ENCODE assay signal across 10 cellular contexts in the genomic region with DNA sequence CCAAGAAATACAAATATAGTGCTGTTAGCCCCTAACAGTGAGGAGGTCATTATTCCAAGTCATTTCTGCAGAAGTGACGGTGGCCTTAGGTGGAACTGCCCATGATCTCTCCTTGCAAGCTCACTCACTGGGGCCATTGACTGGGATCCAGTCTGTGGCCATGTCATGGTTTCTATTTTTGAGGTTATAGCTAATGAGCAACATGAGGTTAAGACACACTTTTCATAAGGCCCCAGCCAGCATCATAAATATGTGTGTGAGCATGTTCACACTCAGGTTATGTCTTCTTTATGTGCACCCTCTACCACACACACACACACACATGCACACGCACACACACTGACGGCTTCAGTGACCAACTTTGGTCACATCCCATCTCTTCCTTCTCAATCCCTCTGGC. TPM values are rescaled to one million over a fixed set of nuclear protein-coding genes. Genes with fewer than 3 reads are reported as not detected.
A peak's percentile ranks its signal among the peaks of the same experiment; 100 is the strongest.
DNase-seq lines count a peak whose midpoint lies in the region; ATAC-seq, FAIRE-seq and TF ChIP-seq lines count a peak whose summit lies in the region.
"Had no signal": no experiment of that assay in that cellular context is flagged by ENCODE, and none has a peak within 500 bp of the region (broad histone marks: within the 10 kb centered on the region; RNA-seq: fewer than 3 reads in every experiment).

No MANE protein-coding gene starts in this region.

- H3K36me3 ChIP-seq in MM.1S (replicated peaks; ENCODE audit: insufficient read depth, low read length) (no peaks in the 10 kb centered on the region), GM12878 (ENCODE audit: control insufficient read depth in 2 of 2, insufficient read depth in 2 of 2, low read length in 1 of 2) (no peaks in the 10 kb centered on the region), psoas muscle (ENCODE audit: insufficient read depth in 1 of 2, low read depth in 1 of 2) (no peaks in the 10 kb centered on the region), heart right ventricle (no peaks in the 10 kb centered on the region)

- CTCF ChIA-PET in GM12878 (lab: Yijun Ruan, JAX): no interaction called here

- TF ChIP-seq POLR2A in GM12878 (IDR thresholded peaks at IDR 0.05; ENCODE audit: low read depth, low read length) (no peak), GM18505 (IDR thresholded peaks at IDR 0.05; ENCODE audit: borderline replicate concordance, extremely low read depth, insufficient read depth, insufficient read length) (no peak)

- POLR2A ChIA-PET in GM12878 (lab: Charles Lee): no interaction called here

- H4K20me1 ChIP-seq in MM.1S (ENCODE audit: insufficient read depth, low read length) (no peaks in the 10 kb centered on the region), GM12878 (ENCODE audit: control insufficient read depth, insufficient read depth) (peaks cover 3% of the 10 kb centered on the region; the same call in 1 of the 2 replicates)

- no peaks in the 10 kb centered on the region for H3K9me2 ChIP-seq in MM.1S (replicated peaks; ENCODE audit: insufficient read depth, low read length)

- FAIRE-seq in GM12878 (lab: Jason Lieb, UNC): no peak

- H3K27me3 ChIP-seq in MM.1S (replicated peaks; ENCODE audit: insufficient read depth, low read length) (peaks cover 40% of the 10 kb centered on the region), GM12878 (replicated peaks in 1 of 2; ENCODE audit: control insufficient read depth in 2 of 2, insufficient read depth in 2 of 2, low read length in 1 of 2) (peaks cover under 1 to 3% of the 10 kb centered on the region in 2 experiments; a peak in 1 of 4 replicates), psoas muscle (ENCODE audit: insufficient read depth in 3 of 3, low read length in 2 of 3) (peaks cover 0 to 2% (median 0%) of the 10 kb centered on the region in 3 donors), heart right ventricle (peaks cover 0 to 2% (median 0%) of the 10 kb centered on the region in 7 donors)

- H2AFZ ChIP-seq in MM.1S (ENCODE audit: low read length) (no peak overlapping the region), GM12878 (ENCODE audit: control insufficient read depth, low read depth, low read length) (no peak overlapping the region)

- peak overlapping the region; percentile 57 for H3K4me2 ChIP-seq in MM.1S (ENCODE audit: low read depth, low read length)
- peak overlapping the region; percentile 95 for H3K4me2 ChIP-seq in GM12878 (ENCODE audit: control insufficient read depth, insufficient read depth)

- intact Hi-C loops in GM12878 (cut with micrococcal nuclease; ENCODE audit: unreplicated experiment) (loop anchor here (2.0 kb wide), 1 partner anchor 105 kb away; no protein-coding TSS in a partner anchor), psoas muscle (cut with DNase I) (no loop called here), heart right ventricle (cut with DNase I) (no loop called here)

- SMC1A ChIA-PET in GM12878 (lab: Charles Lee; ENCODE audit: uncharacterized antibody, unreplicated experiment): no interaction called here

- DNase-seq in CD1c-positive myeloid dendritic cell (ENCODE audit: extremely low spot score) (peak; percentile 26), MM.1S (no peak), GM12878 (ENCODE audit: low read depth, low spot score) (no peak), psoas muscle (no peak), heart right ventricle (no peak)
- DNase-seq: NCI-H69 had no signal

- BruUV-seq in GM12878 (replicated peaks; lab: Mats Ljungman, UMichigan): TSS peak; percentile 75

- 6% methylated on average over 3 of the region's 3 CpGs for WGBS in GM12878 (ENCODE audit: insufficient coverage, insufficient replicate concordance, low lambda C conversion rate, missing lambda C conversion rate)
- WGBS in psoas muscle, 3 donors: 84 to 94% (median 84%) methylated on average over 3 of the region's 3 CpGs
- 88 to 95% methylated on average over 3 of the region's 3 CpGs for WGBS in heart right ventricle, 2 donors

- TF ChIP-seq CTCF in MM.1S (IDR thresholded peaks at IDR 0.05; ENCODE audit: low read length): no peak
- TF ChIP-seq CTCF in GM12878 (IDR thresholded peaks at IDR 0.05 in 2 of 3, conservative IDR thresholded peaks at IDR 0.05 in 1 of 3; ENCODE audit: control insufficient read depth in 2 of 3, extremely low read depth in 1 of 3, insufficient read depth in 1 of 3, low read depth in 3 of 3, low read length in 3 of 3): no peak
- TF ChIP-seq CTCF in psoas muscle (IDR thresholded peaks at IDR 0.05): no peak
- no peak for TF ChIP-seq CTCF in heart right ventricle (IDR thresholded peaks at IDR 0.05)

- H3K27ac ChIP-seq in MM.1S (ENCODE audit: low read length) (no peak overlapping the region), GM12878 (ENCODE audit: control insufficient read depth, insufficient read depth) (peak overlapping the region; percentile 73), psoas muscle (no peak overlapping the region), heart right ventricle (no peak overlapping the region)
- H3K27ac ChIP-seq: SK-N-MC had no signal

- in situ Hi-C loops in GM12878 (cut with MboI): no loop called here

- TF ChIP-seq RAD21 in GM12878 (IDR thresholded peaks at IDR 0.05; ENCODE audit: insufficient read depth, low read depth, low read length): no peak

- H3K4me3 ChIP-seq in MM.1S (ENCODE audit: low read length) (no peak overlapping the region; the same call in 1 of the 2 replicates), GM12878 (peak overlapping the region; percentile 51), psoas muscle (no peak overlapping the region), heart right ventricle (peak overlapping the region in 1 of 10 donors; percentile 0)
- H3K4me3 ChIP-seq: SK-N-MC had no signal

- RAD21 ChIA-PET in GM12878 (lab: Charles Lee; ENCODE audit: unreplicated experiment): no interaction called here

- H3K79me2 ChIP-seq in MM.1S (ENCODE audit: low read length): no peaks in the 10 kb centered on the region
- H3K79me2 ChIP-seq in GM12878 (ENCODE audit: control insufficient read depth, insufficient read depth, low read length): no peaks in the 10 kb centered on the region; the same call in none of the 2 replicates

- ATAC-seq in GM18498 (IDR thresholded peaks at IDR 0.05; ENCODE audit: unreplicated experiment) (peak; percentile 6), GM12878 (peak; percentile 17; the same call in 2 of the 3 replicates), HG02571 (IDR thresholded peaks at IDR 0.05; ENCODE audit: unreplicated experiment) (no peak), GM18505 (IDR thresholded peaks at IDR 0.05; ENCODE audit: unreplicated experiment) (no peak), psoas muscle (no peak), heart right ventricle (no peak)

- H3K9ac ChIP-seq in MM.1S (ENCODE audit: low read length) (no peak overlapping the region), GM12878 (ENCODE audit: control insufficient read depth, insufficient read depth, low read length) (peak overlapping the region; percentile 51)

- H3K9me3 ChIP-seq in MM.1S (replicated peaks; ENCODE audit: insufficient read depth, low read length) (no peaks in the 10 kb centered on the region), GM12878 (replicated peaks; ENCODE audit: control insufficient read depth, insufficient read depth, low read length) (peaks cover 16% of the 10 kb centered on the region; the same call in 2 of the 3 replicates), psoas muscle (no peaks in the 10 kb centered on the region), heart right ventricle (no peaks in the 10 kb centered on the region)

- H3K4me1 ChIP-seq in MM.1S (ENCODE audit: low read length) (peaks cover 13% of the 10 kb centered on the region), GM12878 (ENCODE audit: control insufficient read depth, insufficient read depth, low read length) (peaks cover 25% of the 10 kb centered on the region), psoas muscle (no peaks in the 10 kb centered on the region), heart right ventricle (no peaks in the 10 kb centered on the region)

- TF ChIP-seq EP300 in GM12878 (IDR thresholded peaks at IDR 0.05; ENCODE audit: borderline replicate concordance in 1 of 2, control insufficient read depth in 1 of 2, low read depth in 2 of 2, low read length in 2 of 2): no peak

- H3F3A ChIP-seq in MM.1S (ENCODE audit: insufficient read depth, low read length): no peaks in the 10 kb centered on the region

TF ChIP-seq in GM12878, 131 proteins besides CTCF, POLR2A, EP300 and RAD21 (continues in another document):
- TF ChIP-seq, protein P1, sequence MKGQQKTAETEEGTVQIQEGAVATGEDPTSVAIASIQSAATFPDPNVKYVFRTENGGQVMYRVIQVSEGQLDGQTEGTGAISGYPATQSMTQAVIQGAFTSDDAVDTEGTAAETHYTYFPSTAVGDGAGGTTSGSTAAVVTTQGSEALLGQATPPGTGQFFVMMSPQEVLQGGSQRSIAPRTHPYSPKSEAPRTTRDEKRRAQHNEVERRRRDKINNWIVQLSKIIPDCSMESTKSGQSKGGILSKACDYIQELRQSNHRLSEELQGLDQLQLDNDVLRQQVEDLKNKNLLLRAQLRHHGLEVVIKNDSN (IDR thresholded peaks at IDR 0.05; ENCODE audit: borderline replicate concordance, extremely low read length, insufficient read depth, low read depth, low read length): no peak
- TF ChIP-seq ZNF274 (IDR thresholded peaks at IDR 0.05; ENCODE audit: insufficient read depth, insufficient read length) (no peak), POU2F2 (IDR thresholded peaks at IDR 0.05; ENCODE audit: borderline replicate concordance, low read depth, low read length) (no peak), SMAD1 (IDR thresholded peaks at IDR 0.05; ENCODE audit: low read depth, partially characterized antibody) (no peak), MYB (IDR thresholded peaks at IDR 0.05; ENCODE audit: borderline replicate concordance, low read depth, low read length) (no peak)

RNA-seq across cellular contexts. Expression of a gene that starts 0.5 kb away (rescaled TPM):
- total RNA-seq in GM12878 (2013; cell fraction: nucleolus; rRNA removed): 1.3 and 2.4 TPM in 2 replicates
- total RNA-seq in GM12878 (2014; rRNA removed) (2.7 and 3.6 TPM in 2 replicates), GM12878 (2014; rRNA removed; fragmentation: Illumina TruSeq; extraction: Trizol) (4.3 and 5.3 TPM in 2 replicates), GM12878 (2021) (4.1 and 4.3 TPM in 2 replicates), psoas muscle (1 to 10 TPM in 1 of 4 donors, under 1 TPM in 3; 0.44 to 2.9 (median 0.61) TPM), heart right ventricle (10 to 100 TPM in 2 of 10 donors, 1 to 10 TPM in 8; 4.0 to 16.9 (median 7.3) TPM)
- polyA plus RNA-seq in GM12878 (2011; ENCODE audit: low read depth): 1.4 TPM
- polyA plus RNA-seq in GM12878 (2011; rRNA removed) (0.69 and 0.89 TPM in 2 replicates), GM12878 (2014; fragmentation: Illumina TruSeq; extraction: Trizol) (3.4 and 5.5 TPM in 2 replicates), GM12878 (2014; fragmentation: Nextera tagmentation; extraction: Ambion mirVana) (under 1 TPM; 0.26 to 0.31 TPM), GM12878 (2014; rRNA removed) (3.0 and 3.4 TPM in 2 replicates), GM12878 (2016; fragmentation: Nextera tagmentation; extraction: Ambion mirVana) (1 to 10 TPM; 2.1 to 2.7 TPM), psoas muscle (under 1 TPM; 0.08 to 0.17 (median 0.10) TPM), heart right ventricle (1 to 10 TPM in 1 of 2 donors, under 1 TPM in 1; 0.39 to 1.6 TPM)
- 0.66 and 0.92 TPM in 2 replicates for polyA plus RNA-seq in GM12878 (2011; cell fraction: cytosol; rRNA removed)
- polyA plus RNA-seq in GM12878 (2011; cell fraction: nucleus; rRNA removed): 0.85 and 2.6 TPM in 2 replicates
- 1.4 and 2.1 TPM in 2 replicates for polyA plus RNA-seq in GM12878 (2012)
- 2.8 and 4.9 TPM in 2 replicates for polyA minus RNA-seq in GM12878 (2011; rRNA and poly(A)+ RNA removed)
- polyA minus RNA-seq in GM12878 (2011; cell fraction: cytosol; rRNA and poly(A)+ RNA removed): 0.94 and 1.1 TPM in 2 replicates
- polyA minus RNA-seq in GM12878 (2011; cell fraction: nucleus; rRNA and poly(A)+ RNA removed): 2.1 and 10.0 TPM in 2 replicates

Comparison
In these comparisons a context has a peak if more than half of its experiments do, and no peak if none do; other contexts are left out.
1. ATAC-seq: peak in GM18498 (single experiment) and GM12878 (single experiment); none in HG02571 (single experiment), GM18505 (single experiment), psoas muscle (0 of 4) and heart right ventricle (0 of 8).